Comparison of ENCODE assay signal across 30 cellular contexts in the genomic region with DNA sequence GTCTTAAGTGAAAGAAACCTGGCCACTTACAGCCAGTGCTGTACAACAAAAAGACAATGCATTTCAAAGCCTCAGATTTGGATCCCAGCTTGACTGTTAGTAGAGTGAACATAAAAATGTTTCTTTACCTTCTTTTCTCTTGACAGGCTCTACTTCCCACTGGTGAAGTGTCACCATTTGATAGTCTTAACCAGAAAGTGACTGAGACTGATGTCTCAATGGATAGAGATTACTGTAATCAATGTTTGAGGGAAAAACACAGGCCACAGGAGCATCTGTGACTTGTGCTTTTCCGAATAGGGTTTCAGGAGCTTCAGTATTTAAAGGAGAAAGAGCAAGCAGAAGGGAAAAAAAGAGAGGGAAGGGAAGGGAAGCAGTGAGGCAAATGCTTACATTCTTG. TPM values are rescaled to one million over a fixed set of nuclear protein-coding genes. Genes with fewer than 3 reads are reported as not detected.
"Had no signal": no experiment of that assay in that cellular context is flagged by ENCODE, and none has a peak within 500 bp of the region (broad histone marks: within the 10 kb centered on the region; RNA-seq: fewer than 3 reads in every experiment).

No MANE protein-coding gene starts in this region.

- H3K4me1 ChIP-seq: ascending aorta, breast epithelium, colonic mucosa, gastroesophageal sphincter had no signal

- H3K27me3 Mint-ChIP-seq: activated naive CD4-positive, alpha-beta T cell treated with anti-CD3 and anti-CD28 coated beads, Interleukin-2, amount 10 ng/mL, durations not matched to agents 7 days and 5 days had no signal

- ATAC-seq: activated naive CD4-positive, alpha-beta T cell treated with anti-CD3 and anti-CD28 coated beads, Interleukin-2, amount 50 U/mL, for 72 hours; activated T-cell treated with anti-CD3 and anti-CD28 coated beads, Interleukin-2, amount 50 U/mL, for 72 hours; gastroesophageal sphincter had no signal

- H3K4me1 Mint-ChIP-seq: activated CD4-positive, alpha-beta memory T cell treated with anti-CD3 and anti-CD28 coated beads, Interleukin-2, amount 10 ng/mL, durations not matched to agents 7 days and 5 days; activated naive CD8-positive, alpha-beta T cell treated with anti-CD3 and anti-CD28 coated beads, Interleukin-2, amount 10 ng/mL, durations not matched to agents 7 days and 5 days had no signal

- H3K27me3 ChIP-seq: ascending aorta, breast epithelium, cardiac muscle cell, colonic mucosa, gastroesophageal sphincter had no signal

- H3K4me3 Mint-ChIP-seq: activated CD4-positive, alpha-beta memory T cell treated with anti-CD3 and anti-CD28 coated beads, Interleukin-2, amount 10 ng/mL, durations not matched to agents 7 days and 5 days; activated CD4-positive, alpha-beta T cell treated with anti-CD3 and anti-CD28 coated beads, Interleukin-2, amount 10 ng/mL, durations not matched to agents 7 days and 5 days; activated naive CD4-positive, alpha-beta T cell treated with anti-CD3 and anti-CD28 coated beads, Interleukin-2, amount 10 ng/mL, durations not matched to agents 7 days and 5 days; activated naive CD8-positive, alpha-beta T cell treated with anti-CD3 and anti-CD28 coated beads, Interleukin-2, amount 10 ng/mL, durations not matched to agents 7 days and 5 days; activated T-cell treated with anti-CD3 and anti-CD28 coated beads, Interleukin-2, amount 50 U/mL, for 24 hours; activated T-cell treated with anti-CD3 and anti-CD28 coated beads, Interleukin-2, amount 50 U/mL, for 72 hours; brain had no signal

- H3K9me3 ChIP-seq: ascending aorta, breast epithelium, colonic mucosa, esophagus squamous epithelium, gastroesophageal sphincter had no signal

- H3K27ac Mint-ChIP-seq: activated CD4-positive, alpha-beta memory T cell treated with anti-CD3 and anti-CD28 coated beads, Interleukin-2, amount 10 ng/mL, durations not matched to agents 7 days and 5 days; activated CD4-positive, alpha-beta T cell treated with anti-CD3 and anti-CD28 coated beads, Interleukin-2, amount 10 ng/mL, durations not matched to agents 7 days and 5 days; activated naive CD4-positive, alpha-beta T cell treated with anti-CD3 and anti-CD28 coated beads, Interleukin-2, amount 10 ng/mL, durations not matched to agents 7 days and 5 days; activated naive CD4-positive, alpha-beta T cell treated with anti-CD3 and anti-CD28 coated beads, Interleukin-2, amount 50 U/mL, for 72 hours; activated naive CD8-positive, alpha-beta T cell treated with anti-CD3 and anti-CD28 coated beads, Interleukin-2, amount 10 ng/mL, durations not matched to agents 7 days and 5 days; activated T-cell treated with anti-CD3 and anti-CD28 coated beads, Interleukin-2, amount 50 U/mL, for 24 hours; activated T-cell treated with anti-CD3 and anti-CD28 coated beads, Interleukin-2, amount 50 U/mL, for 72 hours; brain had no signal

- DNase-seq: activated CD4-positive, alpha-beta memory T cell treated with anti-CD3 and anti-CD28 coated beads, Interleukin-2, amount 10 ng/mL, durations not matched to agents 7 days and 5 days; activated CD4-positive, alpha-beta T cell treated with anti-CD3 and anti-CD28 coated beads for 1 hour; activated CD4-positive, alpha-beta T cell treated with anti-CD3 and anti-CD28 coated beads for 4 hours; activated CD4-positive, alpha-beta T cell treated with anti-CD3 and anti-CD28 coated beads, Interleukin-2, amount 10 ng/mL, durations not matched to agents 7 days and 5 days; activated CD4-positive, alpha-beta T cell treated with anti-CD3 and anti-CD28 coated beads, Interleukin-2, amount 50 U/mL, for 4 hours; activated CD8-positive, alpha-beta memory T cell treated with anti-CD3 and anti-CD28 coated beads, Interleukin-2, amount 50 U/mL, for 48 hours; activated gamma-delta T cell; activated naive CD4-positive, alpha-beta T cell; activated naive CD4-positive, alpha-beta T cell treated with anti-CD3 and anti-CD28 coated beads, Interleukin-2, amount 10 ng/mL, durations not matched to agents 7 days and 5 days; activated naive CD8-positive, alpha-beta T cell treated with anti-CD3 and anti-CD28 coated beads, Interleukin-2, amount 10 ng/mL, durations not matched to agents 7 days and 5 days; activated T-cell treated with anti-CD3 and anti-CD28 coated beads for 4 hours; activated T-cell treated with anti-CD3 and anti-CD28 coated beads, Interleukin-2, amount 50 U/mL, for 24 hours; activated T-cell treated with anti-CD3 and anti-CD28 coated beads, Interleukin-2, amount 50 U/mL, for 72 hours; central memory CD4-positive, alpha-beta T cell; cerebellar nuclear complex; colonic mucosa; effector CD8-positive, alpha-beta T cell; esophagus squamous epithelium; foreskin melanocyte; T-helper 2 cell had no signal

- H3K36me3 Mint-ChIP-seq: activated naive CD4-positive, alpha-beta T cell treated with anti-CD3 and anti-CD28 coated beads, Interleukin-2, amount 10 ng/mL, durations not matched to agents 7 days and 5 days; activated naive CD4-positive, alpha-beta T cell treated with anti-CD3 and anti-CD28 coated beads, Interleukin-2, amount 50 U/mL, for 72 hours; activated naive CD8-positive, alpha-beta T cell treated with anti-CD3 and anti-CD28 coated beads, Interleukin-2, amount 10 ng/mL, durations not matched to agents 7 days and 5 days; brain had no signal

- H3K36me3 ChIP-seq: ascending aorta, breast epithelium, cardiac muscle cell, colonic mucosa, esophagus squamous epithelium, gastroesophageal sphincter had no signal

- H3K9me3 Mint-ChIP-seq: activated CD4-positive, alpha-beta memory T cell treated with anti-CD3 and anti-CD28 coated beads, Interleukin-2, amount 10 ng/mL, durations not matched to agents 7 days and 5 days; activated CD4-positive, alpha-beta T cell treated with anti-CD3 and anti-CD28 coated beads, Interleukin-2, amount 10 ng/mL, durations not matched to agents 7 days and 5 days; activated naive CD4-positive, alpha-beta T cell treated with anti-CD3 and anti-CD28 coated beads, Interleukin-2, amount 10 ng/mL, durations not matched to agents 7 days and 5 days; activated naive CD4-positive, alpha-beta T cell treated with anti-CD3 and anti-CD28 coated beads, Interleukin-2, amount 50 U/mL, for 72 hours; activated naive CD8-positive, alpha-beta T cell treated with anti-CD3 and anti-CD28 coated beads, Interleukin-2, amount 10 ng/mL, durations not matched to agents 7 days and 5 days; activated T-cell treated with anti-CD3 and anti-CD28 coated beads, Interleukin-2, amount 50 U/mL, for 24 hours; activated T-cell treated with anti-CD3 and anti-CD28 coated beads, Interleukin-2, amount 50 U/mL, for 72 hours; brain had no signal

- H3K4me3 ChIP-seq: ascending aorta, breast epithelium, cardiac muscle cell, colonic mucosa, esophagus squamous epithelium, gastroesophageal sphincter had no signal

- H3K27ac ChIP-seq: ascending aorta, breast epithelium, cardiac muscle cell, colonic mucosa, epithelial cell of prostate, esophagus squamous epithelium, gastroesophageal sphincter had no signal

RNA-seq across cellular contexts. Expression of a gene that starts 41.7 kb away (rescaled TPM):
- total RNA-seq: activated CD4-positive, alpha-beta memory T cell treated with anti-CD3 and anti-CD28 coated beads, Interleukin-2, amount 10 ng/mL, durations not matched to agents 7 days and 5 days; activated CD4-positive, alpha-beta T cell treated with anti-CD3 and anti-CD28 coated beads, Interleukin-2, amount 10 ng/mL, durations not matched to agents 7 days and 5 days; activated naive CD4-positive, alpha-beta T cell treated with anti-CD3 and anti-CD28 coated beads, Interleukin-2, amount 50 U/mL, for 72 hours; activated naive CD8-positive, alpha-beta T cell treated with anti-CD3 and anti-CD28 coated beads, Interleukin-2, amount 10 ng/mL, durations not matched to agents 7 days and 5 days; activated T-cell treated with anti-CD3 and anti-CD28 coated beads, Interleukin-2, amount 50 U/mL, for 72 hours; endothelial cell of umbilical vein; glomerular endothelial cell; T-helper 1 cell treated with Interleukin-12 subunit alpha and Interleukin-12 subunit beta and Interleukin-4 antibody, amounts not matched to agents 30 ng/mL and 1 ng/mL, for 36 hours had no signal
